Comparison of ENCODE assay signal across 10 cellular contexts in genomic region chr3:188214442-188214841, GRCh38.
A peak's percentile ranks its signal among the peaks of the same experiment; 100 is the strongest.
DNase-seq lines count a peak whose midpoint lies in the region; ATAC-seq and TF ChIP-seq lines count a peak whose summit lies in the region.
"Had no signal": no experiment of that assay in that cellular context is flagged by ENCODE, and none has a peak within 500 bp of the region (broad histone marks: within the 10 kb centered on the region; RNA-seq: fewer than 3 reads in every experiment).

No MANE protein-coding gene starts in this region.

- TF ChIP-seq EP300 in SK-N-SH (IDR thresholded peaks at IDR 0.05; ENCODE audit: borderline replicate concordance in 1 of 2, low read depth in 1 of 2, low read length in 1 of 2), result no peak

- H3K4me1 Mint-ChIP-seq in activated B cell treated with CpG ODN at 0.5 μM for 24 hours, result peaks cover 43% of the 10 kb centered on the region
- H3K4me1 Mint-ChIP-seq in immature natural killer cell, result peaks cover 28 to 34% of the 10 kb centered on the region in 2 donors

- peaks cover 0 to 20% of the 10 kb centered on the region in 2 experiments for H3K36me3 ChIP-seq in SK-N-SH (replicated peaks in 1 of 2; ENCODE audit: control insufficient read depth in 1 of 2, insufficient read depth in 2 of 2, low read length in 1 of 2)
- peaks cover 0 to 3% (median 0%) of the 10 kb centered on the region in 4 donors for H3K36me3 ChIP-seq in right lobe of liver
- H3K36me3 ChIP-seq in uterus, result no peaks in the 10 kb centered on the region
- no peaks in the 10 kb centered on the region for H3K36me3 ChIP-seq in HAP-1 (replicated peaks)

- H3K9ac ChIP-seq in SK-N-SH, result no peak overlapping the region

- DNase-seq in SK-N-SH (no peak), activated B cell treated with CpG ODN at 0.5 μM for 24 hours (no peak), right lobe of liver (no peak), uterus (no peak), immature natural killer cell (no peak), HAP-1 (ENCODE audit: low spot score in 2 of 2) (no peak)
- DNase-seq: activated CD4-positive, CD25-positive, alpha-beta regulatory T cell; NCI-H345 had no signal

- 0 out of 2 replicates have a peak overlapping the region, but pooled peaks have one; percentile 58 for H3K4me2 ChIP-seq in SK-N-SH

- H3K9me3 ChIP-seq in SK-N-SH (no peaks in the 10 kb centered on the region), right lobe of liver (no peaks in the 10 kb centered on the region), uterus (no peaks in the 10 kb centered on the region), HAP-1 (no peaks in the 10 kb centered on the region)

- no peaks in the 10 kb centered on the region for H3K9me2 ChIP-seq in SK-N-SH

- H3K4me3 Mint-ChIP-seq in activated B cell treated with CpG ODN at 0.5 μM for 24 hours (peak overlapping the region; percentile 60), immature natural killer cell (no peak overlapping the region)

- H3K27ac Mint-ChIP-seq in activated B cell treated with CpG ODN at 0.5 μM for 24 hours (peak overlapping the region; percentile 88), immature natural killer cell (peak overlapping the region in 2 of 6 donors; percentile 27 to 58)

- in situ Hi-C loops in HAP-1 (cut with MboI; ENCODE audit: low sequenced_read_pairs), result no loop called here

- WGBS in SK-N-SH (ENCODE audit: low lambda C conversion rate), result 67% methylated on average over 1 of the region's 1 CpG
- WGBS in right lobe of liver (ENCODE audit: insufficient coverage, low coverage, low lambda C conversion rate, missing lambda C conversion rate), result 45% methylated on average over 1 of the region's 1 CpG

- H3K27ac ChIP-seq in SK-N-SH (ENCODE audit: low read depth in 2 of 2, low read length in 1 of 2), result peak overlapping the region in 1 of 2 experiments; percentile 81; a peak in 1 of 4 replicates
- H3K27ac ChIP-seq in right lobe of liver, result peak overlapping the region in 1 of 3 donors; percentile 21
- peak overlapping the region; percentile 92 to 93 for H3K27ac ChIP-seq in uterus

- H3K4me3 ChIP-seq in SK-N-SH (ENCODE audit: low read depth in 2 of 2, low read length in 1 of 2) (no peak overlapping the region), right lobe of liver (no peak overlapping the region), uterus (peak overlapping the region; percentile 33 to 41), HAP-1 (no peak overlapping the region)

- peaks cover 4% of the 10 kb centered on the region for H3K36me3 Mint-ChIP-seq in activated B cell treated with CpG ODN at 0.5 μM for 24 hours (ENCODE audit: low read depth)
- H3K36me3 Mint-ChIP-seq in immature natural killer cell, result peaks cover 6 to 17% (median 12%) of the 10 kb centered on the region in 3 donors

- peaks cover 20% of the 10 kb centered on the region for H3F3A ChIP-seq in SK-N-SH (replicated peaks; ENCODE audit: insufficient read depth)

- no peak for TF ChIP-seq CTCF in SK-N-SH (IDR thresholded peaks at IDR 0.05)
- TF ChIP-seq CTCF in activated B cell treated with CpG ODN at 0.5 μM for 24 hours (IDR thresholded peaks at IDR 0.05), result no peak
- TF ChIP-seq CTCF in right lobe of liver (IDR thresholded peaks at IDR 0.05), result no peak
- TF ChIP-seq CTCF in uterus (IDR thresholded peaks at IDR 0.05), result no peak

- intact Hi-C loops in activated B cell treated with CpG ODN at 0.5 μM for 24 hours (cut with micrococcal nuclease), result loop anchor here (1.0 to 10.0 kb wide), 6 partner anchors 14 to 740 kb away; partner anchors contain the start of genes BCL6 and LPP
- intact Hi-C loops in right lobe of liver (cut with DNase I), result no loop called here
- intact Hi-C loops in uterus (cut with DNase I; ENCODE audit: low total_unique reads), result no loop called here

- no peaks in the 10 kb centered on the region for H3K27me3 ChIP-seq in SK-N-SH (ENCODE audit: insufficient read depth)
- H3K27me3 ChIP-seq in right lobe of liver, result no peaks in the 10 kb centered on the region
- no peaks in the 10 kb centered on the region for H3K27me3 ChIP-seq in uterus
- H3K27me3 ChIP-seq in HAP-1 (ENCODE audit: low read depth), result no peaks in the 10 kb centered on the region

- H3K27me3 Mint-ChIP-seq in activated B cell treated with CpG ODN at 0.5 μM for 24 hours, result no peaks in the 10 kb centered on the region
- peaks cover 0 to 5% (median 0%) of the 10 kb centered on the region in 3 donors for H3K27me3 Mint-ChIP-seq in immature natural killer cell (ENCODE audit: low read depth in 3 of 3)

- H4K20me1 ChIP-seq in SK-N-SH (ENCODE audit: insufficient read depth), result no peaks in the 10 kb centered on the region

- peaks cover 95% of the 10 kb centered on the region for H3K79me2 ChIP-seq in SK-N-SH (ENCODE audit: insufficient read depth)

- no peak for ATAC-seq in SK-N-SH treated with all-trans-retinoic acid at 6 μM for 48 hours
- ATAC-seq in activated B cell treated with CpG ODN at 0.5 μM for 24 hours (ENCODE audit: low read depth), result peak; percentile 56
- peak in 3 of 4 donors; percentile 20 to 31 (median 22) for ATAC-seq in right lobe of liver
- no peak for ATAC-seq in HG02852 (IDR thresholded peaks at IDR 0.05; ENCODE audit: unreplicated experiment)

- POLR2A ChIA-PET in SK-N-SH (lab: Yijun Ruan, JAX), result interaction anchor here (0.6 kb wide), 1 partner anchor 9 kb away, joined by 5 read pairs; no protein-coding TSS in a partner anchor
- POLR2A ChIA-PET in activated B cell treated with CpG ODN at 0.5 μM for 24 hours (lab: Charles Lee), result interaction anchor here (0.6 to 2.2 kb wide), 10 partner anchors 8 to 539 kb away, joined by 3 to 21 read pairs (median 4); partner anchors contain the start of gene BCL6

- H3K9me3 Mint-ChIP-seq in activated B cell treated with CpG ODN at 0.5 μM for 24 hours (no peaks in the 10 kb centered on the region), immature natural killer cell (no peaks in the 10 kb centered on the region)

- H3K4me1 ChIP-seq in SK-N-SH (ENCODE audit: control insufficient read depth in 1 of 2, insufficient read depth in 2 of 2, low read depth in 1 of 2, low read length in 1 of 2) (peaks cover 0 to 21% of the 10 kb centered on the region in 2 experiments; a peak in 3 of 4 replicates), right lobe of liver (peaks cover 0 to 19% (median 4%) of the 10 kb centered on the region in 4 donors), uterus (peaks cover 0 to 6% of the 10 kb centered on the region in 2 donors), HAP-1 (peaks cover 8% of the 10 kb centered on the region)

- H2AFZ ChIP-seq in SK-N-SH (ENCODE audit: low read depth), result no peak overlapping the region

- no peak for TF ChIP-seq RAD21 in SK-N-SH (IDR thresholded peaks at IDR 0.05; ENCODE audit: low read length)

- CTCF ChIA-PET in SK-N-SH (lab: Yijun Ruan, JAX), result no interaction called here
- CTCF ChIA-PET in activated B cell treated with CpG ODN at 0.5 μM for 24 hours (lab: Charles Lee), result interaction anchor here (1.0 kb wide), 1 partner anchor 186 kb away, joined by 3 read pairs; no protein-coding TSS in a partner anchor

- no peak for TF ChIP-seq POLR2A in right lobe of liver (IDR thresholded peaks at IDR 0.05)
- TF ChIP-seq POLR2A in uterus (IDR thresholded peaks at IDR 0.05), result no peak

TF ChIP-seq in SK-N-SH, 30 proteins besides CTCF, POLR2A, EP300 and RAD21:
- no peak for TF ChIP-seq RCOR1 (IDR thresholded peaks at IDR 0.05; ENCODE audit: low read length)
- no peak for TF ChIP-seq GABPA (IDR thresholded peaks at IDR 0.05; ENCODE audit: low read depth)
- no peak for TF ChIP-seq JUND (IDR thresholded peaks at IDR 0.05)
- TF ChIP-seq POLR2AphosphoS5 (IDR thresholded peaks at IDR 0.05; ENCODE audit: low read depth, low read length), result no peak
- no peak for TF ChIP-seq RFX5 (IDR thresholded peaks at IDR 0.05; ENCODE audit: low read length)

TF ChIP-seq in SK-N-SH treated with all-trans-retinoic acid at 6 μM for 48 hours, 23 proteins besides CTCF, POLR2A, EP300 and RAD21:
- no peak for TF ChIP-seq ZFP3 (CRISPR knock-in tag; IDR thresholded peaks at IDR 0.05)

Comparison
In these comparisons a context has a peak if more than half of its experiments do, and no peak if none do; other contexts are left out.
1. H3K4me3 ChIP-seq: peak in uterus (2 of 2); none in SK-N-SH (0 of 2), right lobe of liver (0 of 3) and HAP-1 (single experiment).
2. ATAC-seq: peak in activated B cell treated with CpG ODN at 0.5 μM for 24 hours (single experiment) and right lobe of liver (3 of 4); none in SK-N-SH treated with all-trans-retinoic acid at 6 μM for 48 hours (single experiment) and HG02852 (single experiment).